ENCODE assay signal across 8 cellular contexts in genomic region chr3:51940648-51941421, GRCh38. TPM values are rescaled to one million over a fixed set of nuclear protein-coding genes. Genes with fewer than 3 reads are reported as not detected.
DNase-seq lines count a peak whose midpoint lies in the region; ATAC-seq and TF ChIP-seq lines count a peak whose summit lies in the region.

No MANE protein-coding gene starts in this region.

- no peak for ATAC-seq in RWPE2 (ENCODE audit: low read depth)
- no peak for ATAC-seq in GM18858 (IDR thresholded peaks at IDR 0.05; ENCODE audit: unreplicated experiment)
- no peak for ATAC-seq in GM21619 (IDR thresholded peaks at IDR 0.05; ENCODE audit: unreplicated experiment)
- no peak for ATAC-seq in GM18861 (IDR thresholded peaks at IDR 0.05; ENCODE audit: unreplicated experiment)

- H3K4me2 ChIP-seq in DOHH2 (ENCODE audit: low read length), result peak overlapping the region; percentile 78

- H3K4me3 ChIP-seq in DOHH2 (ENCODE audit: low read length) (peak overlapping the region; percentile 94), RWPE2 (ENCODE audit: severe bottlenecking) (peak overlapping the region; percentile 58), esophagus muscularis mucosa (peak overlapping the region; percentile 77 to 88 (median 82)), prostate gland (peak overlapping the region; percentile 60 to 66)

- TF ChIP-seq EP300 in esophagus muscularis mucosa (IDR thresholded peaks at IDR 0.05), result no peak

- intact Hi-C loops in esophagus muscularis mucosa (cut with DNase I) (loop anchor here (5.0 kb wide), 1 partner anchor 201 kb away; no protein-coding TSS in a partner anchor), prostate gland (cut with DNase I) (loop anchor here (5.0 kb wide), 2 partner anchors 116 to 211 kb away; partner anchors contain the start of genes DUSP7 and POC1A)

- H3K4me1 ChIP-seq in DOHH2 (ENCODE audit: control insufficient read depth, low read length), result peaks cover 29% of the 10 kb centered on the region
- H3K4me1 ChIP-seq in RWPE2 (ENCODE audit: insufficient read depth, poor library complexity, severe bottlenecking), result peaks cover 9% of the 10 kb centered on the region
- H3K4me1 ChIP-seq in esophagus muscularis mucosa, result peaks cover 31 to 46% (median 33%) of the 10 kb centered on the region in 4 donors
- peaks cover 9% of the 10 kb centered on the region for H3K4me1 ChIP-seq in prostate gland (replicated peaks)

- peaks cover 41% of the 10 kb centered on the region for H3K79me2 ChIP-seq in DOHH2 (ENCODE audit: control insufficient read depth, low read length)

- H3K27ac ChIP-seq in DOHH2 (ENCODE audit: low read depth, low read length) (no peak overlapping the region), RWPE2 (ENCODE audit: poor library complexity, severe bottlenecking) (peak overlapping the region; percentile 12), esophagus muscularis mucosa (replicated peaks in 1 of 4) (peak overlapping the region; percentile 76 to 93 (median 88)), prostate gland (no peak overlapping the region)

- TF ChIP-seq POLR2A in esophagus muscularis mucosa (IDR thresholded peaks at IDR 0.05; ENCODE audit: low read depth) (no peak), prostate gland (IDR thresholded peaks at IDR 0.05) (no peak)

- no peaks in the 10 kb centered on the region for H3K27me3 ChIP-seq in DOHH2 (ENCODE audit: control insufficient read depth, low read length)
- H3K27me3 ChIP-seq in RWPE2 (ENCODE audit: insufficient read depth, poor library complexity, severe bottlenecking), result no peaks in the 10 kb centered on the region
- no peaks in the 10 kb centered on the region for H3K27me3 ChIP-seq in esophagus muscularis mucosa
- H3K27me3 ChIP-seq in prostate gland (replicated peaks; ENCODE audit: insufficient read depth), result no peaks in the 10 kb centered on the region

- no peaks in the 10 kb centered on the region for H3K9me2 ChIP-seq in DOHH2 (replicated peaks; ENCODE audit: control insufficient read depth, low read length)

- WGBS in esophagus muscularis mucosa, result 49% methylated on average over 8 of the region's 11 CpGs
- 39% methylated on average over 11 of the region's 11 CpGs for WGBS in prostate gland

- H3K36me3 ChIP-seq in DOHH2 (ENCODE audit: control insufficient read depth, low read length) (peaks cover 43% of the 10 kb centered on the region), RWPE2 (ENCODE audit: low read depth) (peaks cover 27% of the 10 kb centered on the region), esophagus muscularis mucosa (peaks cover 21 to 56% (median 44%) of the 10 kb centered on the region in 4 donors), prostate gland (peaks cover 6 to 10% of the 10 kb centered on the region in 2 donors)

- TF ChIP-seq CTCF in DOHH2 (IDR thresholded peaks at IDR 0.05; ENCODE audit: low read depth, low read length, poor library complexity, severe bottlenecking) (no peak), RWPE2 (IDR thresholded peaks at IDR 0.05; ENCODE audit: poor library complexity, severe bottlenecking) (no peak), esophagus muscularis mucosa (IDR thresholded peaks at IDR 0.05) (no peak), prostate gland (IDR thresholded peaks at IDR 0.05) (no peak)

- no peak for DNase-seq in RWPE2 (ENCODE audit: low spot score)
- DNase-seq in esophagus muscularis mucosa (ENCODE audit: extremely low spot score), result no peak
- DNase-seq in prostate gland (ENCODE audit: low spot score), result no peak
- no peak for DNase-seq in DMS153 (lab: John Stamatoyannopoulos, UW)

- H4K20me1 ChIP-seq in DOHH2 (ENCODE audit: control insufficient read depth, insufficient read depth, low read depth, low read length), result no peaks in the 10 kb centered on the region; the same call in 1 of the 2 replicates

- H3K9me3 ChIP-seq in DOHH2 (ENCODE audit: control insufficient read depth, insufficient read depth, low read length) (no peaks in the 10 kb centered on the region), RWPE2 (ENCODE audit: severe bottlenecking) (no peaks in the 10 kb centered on the region), esophagus muscularis mucosa (no peaks in the 10 kb centered on the region), prostate gland (no peaks in the 10 kb centered on the region)

- H3F3A ChIP-seq in DOHH2 (ENCODE audit: control insufficient read depth, insufficient read depth), result no peaks in the 10 kb centered on the region

RNA-seq across cellular contexts. Expression of gene RRP9, which starts 0.9 kb away (rescaled TPM):
- total RNA-seq in esophagus muscularis mucosa, result 10 to 100 TPM in 3 of 4 donors, 1 to 10 TPM in 1; 9.6 to 20.7 (median 15.5) TPM
- total RNA-seq in prostate gland, result 10 to 100 TPM; 14.9 to 18.6 TPM

RNA-seq across cellular contexts. Expression of gene PARP3, which starts 1.3 kb away (rescaled TPM):
- 10 to 100 TPM; 22.9 to 37.9 (median 30.1) TPM for total RNA-seq in esophagus muscularis mucosa
- 10 to 100 TPM; 22.0 to 45.9 TPM for total RNA-seq in prostate gland

RNA-seq across cellular contexts. Expression of gene GPR62, which starts 14.3 kb away (rescaled TPM):
- total RNA-seq in esophagus muscularis mucosa (under 1 TPM; 0.11 to 0.42 (median 0.18) TPM), prostate gland (under 1 TPM; 0.41 to 0.97 TPM)

RNA-seq across cellular contexts. Expression of gene PCBP4, which starts 26.4 kb away (rescaled TPM):
- total RNA-seq in esophagus muscularis mucosa (100 to 1,000 TPM in 2 of 4 donors, 10 to 100 TPM in 2; 54.4 to 378 (median 139) TPM), prostate gland (10 to 100 TPM; 74.0 to 74.1 TPM)

RNA-seq across cellular contexts. Expression of gene ABHD14B, which starts 33.0 kb away (rescaled TPM):
- total RNA-seq in esophagus muscularis mucosa (10 to 100 TPM; 41.8 to 49.5 (median 46.9) TPM), prostate gland (100 to 1,000 TPM in 1 of 2 donors, 10 to 100 TPM in 1; 53.7 to 128 TPM)

Comparison
In these comparisons a context has a peak if more than half of its experiments do, and no peak if none do; other contexts are left out.
1. H3K27ac ChIP-seq: peak in RWPE2 (single experiment) and esophagus muscularis mucosa (4 of 4); none in DOHH2 (single experiment) and prostate gland (0 of 2).
2. Peak in every context shown above with its lines, with median percentiles within 50 percentile points of each other: H3K4me3 ChIP-seq.